Comparison of ENCODE assay signal across 10 cellular contexts in the genomic region with DNA sequence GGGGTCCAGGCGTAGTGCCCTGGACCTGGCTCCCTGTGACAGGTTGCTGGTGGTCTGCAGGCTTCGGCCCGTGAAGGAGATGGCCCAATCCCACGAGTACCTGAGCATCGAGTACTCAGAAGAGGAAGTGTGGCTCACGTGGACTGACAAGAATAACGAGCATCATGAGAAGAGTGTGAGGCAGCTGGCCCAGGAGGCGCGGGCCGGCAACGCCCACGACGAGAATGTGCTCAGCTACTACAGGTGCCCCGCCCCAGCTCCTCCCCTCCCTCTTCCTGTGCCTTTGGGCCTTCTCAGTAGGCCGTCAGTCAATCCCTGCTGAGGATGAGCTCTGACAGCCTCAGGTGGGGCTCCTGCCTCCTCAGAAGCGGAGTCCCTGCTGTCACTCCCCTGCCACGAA. TPM values are rescaled to one million over a fixed set of nuclear protein-coding genes. Genes with fewer than 3 reads are reported as not detected.
A peak's percentile ranks its signal among the peaks of the same experiment; 100 is the strongest.
DNase-seq lines count a peak whose midpoint lies in the region; ATAC-seq and TF ChIP-seq lines count a peak whose summit lies in the region.
"Had no signal": no experiment of that assay in that cellular context is flagged by ENCODE, and none has a peak within 500 bp of the region (broad histone marks: within the 10 kb centered on the region; RNA-seq: fewer than 3 reads in every experiment).

No MANE protein-coding gene starts in this region.

- peak overlapping the region in 1 of 4 donors; percentile 49 for H3K4me3 Mint-ChIP-seq in IgD-negative memory B cell
- H3K4me3 Mint-ChIP-seq in activated CD4-positive, alpha-beta T cell treated with anti-CD3 and anti-CD28 coated beads, Interleukin-2, amount 10 ng/mL, durations not matched to agents 24 days and 14 days: no peak overlapping the region

- no peaks in the 10 kb centered on the region for H3K27me3 Mint-ChIP-seq in IgD-negative memory B cell
- H3K27me3 Mint-ChIP-seq in activated CD4-positive, alpha-beta T cell treated with anti-CD3 and anti-CD28 coated beads, Interleukin-2, amount 10 ng/mL, durations not matched to agents 24 days and 14 days: no peaks in the 10 kb centered on the region

- peak; percentile 91 for DNase-seq in activated CD4-positive, alpha-beta T cell treated with anti-CD3 and anti-CD28 coated beads, Interleukin-2, amount 10 ng/mL, durations not matched to agents 24 days and 14 days
- DNase-seq in foreskin keratinocyte: peak; percentile 71 to 88
- DNase-seq in stimulated activated CD4-positive, alpha-beta T cell treated with anti-CD3 and anti-CD28 coated beads, TNF-alpha, amount 100 ng/mL, for 48 hours (ENCODE audit: low read depth in 3 of 3): peak in 2 of 3 donors; percentile 13 to 33
- no peak for DNase-seq in pons (ENCODE audit: low spot score)
- DNase-seq: H7, sigmoid colon had no signal

- TF ChIP-seq CTCF in foreskin keratinocyte (conservative IDR thresholded peaks at IDR 0.05): no peak

- peaks cover 0 to 17% (median 12%) of the 10 kb centered on the region in 3 donors for H3K4me1 Mint-ChIP-seq in IgD-negative memory B cell
- peaks cover 13% of the 10 kb centered on the region for H3K4me1 Mint-ChIP-seq in activated CD4-positive, alpha-beta T cell treated with anti-CD3 and anti-CD28 coated beads, Interleukin-2, amount 10 ng/mL, durations not matched to agents 24 days and 14 days

- H3K9me3 Mint-ChIP-seq in IgD-negative memory B cell: no peaks in the 10 kb centered on the region
- H3K9me3 Mint-ChIP-seq in activated CD4-positive, alpha-beta T cell treated with anti-CD3 and anti-CD28 coated beads, Interleukin-2, amount 10 ng/mL, durations not matched to agents 24 days and 14 days: no peaks in the 10 kb centered on the region

- no peaks in the 10 kb centered on the region for H3K27me3 ChIP-seq in foreskin keratinocyte

- peaks cover 12% of the 10 kb centered on the region for H3K36me3 Mint-ChIP-seq in IgD-negative memory B cell
- peaks cover 30% of the 10 kb centered on the region for H3K36me3 Mint-ChIP-seq in activated CD4-positive, alpha-beta T cell treated with anti-CD3 and anti-CD28 coated beads, Interleukin-2, amount 10 ng/mL, durations not matched to agents 24 days and 14 days (ENCODE audit: low read depth)

- ATAC-seq in foreskin keratinocyte (peak; percentile 87), HG02759 (IDR thresholded peaks at IDR 0.05; ENCODE audit: unreplicated experiment) (no peak), HG03025 (IDR thresholded peaks at IDR 0.05; ENCODE audit: low FRiP score, unreplicated experiment) (no peak), HG02938 (IDR thresholded peaks at IDR 0.05; ENCODE audit: unreplicated experiment) (no peak)

- peak overlapping the region in 2 of 3 donors; percentile 32 to 92 for H3K27ac Mint-ChIP-seq in IgD-negative memory B cell
- H3K27ac Mint-ChIP-seq in activated CD4-positive, alpha-beta T cell treated with anti-CD3 and anti-CD28 coated beads, Interleukin-2, amount 10 ng/mL, durations not matched to agents 24 days and 14 days: no peak overlapping the region

- H3K27ac ChIP-seq in foreskin keratinocyte: no peak overlapping the region
- H3K27ac ChIP-seq: sigmoid colon had no signal

- intact Hi-C loops in activated CD4-positive, alpha-beta T cell treated with anti-CD3 and anti-CD28 coated beads, Interleukin-2, amount 10 ng/mL, durations not matched to agents 24 days and 14 days (cut with micrococcal nuclease): no loop called here

- no peaks in the 10 kb centered on the region for H3K4me1 ChIP-seq in foreskin keratinocyte

RNA-seq across cellular contexts. Expression of gene UQCC2, which starts 42.6 kb away (rescaled TPM):
- polyA plus RNA-seq in IgD-negative memory B cell: 45.2 TPM
- 131 and 137 TPM in 2 replicates for total RNA-seq in activated CD4-positive, alpha-beta T cell treated with anti-CD3 and anti-CD28 coated beads, Interleukin-2, amount 10 ng/mL, durations not matched to agents 24 days and 14 days
- 137 and 154 TPM in 2 replicates for total RNA-seq in foreskin keratinocyte
- polyA plus RNA-seq in foreskin keratinocyte: 226 and 259 TPM in 2 replicates

RNA-seq across cellular contexts. Expression of gene ITPR3, which starts 47.8 kb away (rescaled TPM):
- polyA plus RNA-seq in IgD-negative memory B cell: 6.7 TPM
- total RNA-seq in activated CD4-positive, alpha-beta T cell treated with anti-CD3 and anti-CD28 coated beads, Interleukin-2, amount 10 ng/mL, durations not matched to agents 24 days and 14 days: 45.5 and 45.6 TPM in 2 replicates
- total RNA-seq in foreskin keratinocyte: 76.5 and 82.0 TPM in 2 replicates
- 23.4 and 26.1 TPM in 2 replicates for polyA plus RNA-seq in foreskin keratinocyte
